25 cellular contexts compared by ENCODE assay signal in genomic region chr15:91001209-91001608, GRCh38. TPM values are rescaled to one million over a fixed set of nuclear protein-coding genes. Genes with fewer than 3 reads are reported as not detected.
DNase-seq lines count a peak whose midpoint lies in the region; ATAC-seq, FAIRE-seq and TF ChIP-seq lines count a peak whose summit lies in the region.
"Had no signal": no experiment of that assay in that cellular context is flagged by ENCODE, and none has a peak within 500 bp of the region (broad histone marks: within the 10 kb centered on the region; RNA-seq: fewer than 3 reads in every experiment).

No MANE protein-coding gene starts in this region.

- H3K9me3 ChIP-seq in HepG2 (ENCODE audit: low read length) (no peaks in the 10 kb centered on the region), right lobe of liver (no peaks in the 10 kb centered on the region), K562 (replicated peaks; ENCODE audit: control insufficient read depth, insufficient read depth, low read depth, low read length) (no peaks in the 10 kb centered on the region), kidney (ENCODE audit: control insufficient read depth in 1 of 2, low read length in 2 of 2) (no peaks in the 10 kb centered on the region)
- H3K9me3 ChIP-seq in CD8-positive, alpha-beta T cell (ENCODE audit: low read length) = no peaks in the 10 kb centered on the region
- H3K9me3 ChIP-seq: BLaER1 treated with 17β-estradiol and CSF1 and Interleukin-3, amounts not matched to agents 10 nM and 100 nM had no signal

- TF ChIP-seq POLR2A in HepG2 (IDR thresholded peaks at IDR 0.05; ENCODE audit: insufficient read depth in 1 of 2, low read depth in 2 of 2, low read length in 2 of 2) (no peak), right lobe of liver (IDR thresholded peaks at IDR 0.05) (no peak), K562 (conservative IDR thresholded peaks at IDR 0.05) (no peak)

- peaks cover 79% of the 10 kb centered on the region for H3K36me3 Mint-ChIP-seq in CD8-positive, alpha-beta T cell

- H3K9me3 Mint-ChIP-seq in CD8-positive, alpha-beta T cell = no peaks in the 10 kb centered on the region
- H3K9me3 Mint-ChIP-seq: CD4-positive, alpha-beta T cell; CD8-positive, alpha-beta memory T cell had no signal

- H3K9me1 ChIP-seq in K562 (ENCODE audit: control insufficient read depth, insufficient read depth, low read length) = no peaks in the 10 kb centered on the region

- no peak overlapping the region for H3K4me3 ChIP-seq in HepG2 (replicated peaks in 1 of 3; ENCODE audit: insufficient read depth in 1 of 3, low read depth in 2 of 3, low read length in 3 of 3)
- H3K4me3 ChIP-seq in right lobe of liver = no peak overlapping the region
- no peak overlapping the region for H3K4me3 ChIP-seq in CD8-positive, alpha-beta T cell (ENCODE audit: low read depth, low read length)
- H3K4me3 ChIP-seq in K562 = no peak overlapping the region
- no peak overlapping the region for H3K4me3 ChIP-seq in kidney (ENCODE audit: low read length in 2 of 2)
- H3K4me3 ChIP-seq: BLaER1 treated with 17β-estradiol and CSF1 and Interleukin-3, amounts not matched to agents 10 nM and 100 nM; GM12878 had no signal

- H3K4me1 ChIP-seq in HepG2 (ENCODE audit: insufficient read depth, low read length) (no peaks in the 10 kb centered on the region), right lobe of liver (no peaks in the 10 kb centered on the region), K562 (replicated peaks in 1 of 2; ENCODE audit: control insufficient read depth in 2 of 2, insufficient read depth in 2 of 2, low read length in 2 of 2) (peaks cover 9 to 12% of the 10 kb centered on the region in 2 experiments; a peak in 4 of 5 replicates), kidney (ENCODE audit: control insufficient read depth in 1 of 2, insufficient read depth in 1 of 2, low read depth in 1 of 2, low read length in 2 of 2) (no peaks in the 10 kb centered on the region)
- H3K4me1 ChIP-seq in CD8-positive, alpha-beta T cell (ENCODE audit: insufficient read depth, low read length) = no peaks in the 10 kb centered on the region
- H3K4me1 ChIP-seq: BLaER1 treated with 17β-estradiol and CSF1 and Interleukin-3, amounts not matched to agents 10 nM and 100 nM had no signal

- H3K27ac Mint-ChIP-seq in CD8-positive, alpha-beta T cell = peak overlapping the region; percentile 13
- H3K27ac Mint-ChIP-seq: B cell; CD4-positive, alpha-beta T cell had no signal

- CTCF ChIA-PET in HepG2 (lab: Yijun Ruan, JAX; ENCODE audit: low intra/inter-chr PET ratio, low total read pairs) = no interaction called here
- CTCF ChIA-PET in CD8-positive, alpha-beta T cell (lab: Charles Lee) = no interaction called here
- CTCF ChIA-PET in K562 (lab: Yijun Ruan, JAX; ENCODE audit: low intra/inter-chr PET ratio) = no interaction called here

- H3K79me2 ChIP-seq in HepG2 (ENCODE audit: insufficient read depth, low read length) (no peaks in the 10 kb centered on the region), K562 (ENCODE audit: control insufficient read depth, insufficient read depth, low read length) (peaks cover 2% of the 10 kb centered on the region; the same call in 1 of the 3 replicates)

- no TSS peak for BruUV-seq in HepG2 (replicated peaks; lab: Mats Ljungman, UMichigan)
- no TSS peak for BruUV-seq in K562 (replicated peaks; lab: Mats Ljungman, UMichigan)

- H3K9ac ChIP-seq in HepG2 (ENCODE audit: insufficient read depth, low read depth, low read length) (no peak overlapping the region), K562 (ENCODE audit: insufficient read depth in 1 of 2, low read depth in 2 of 2, low read length in 2 of 2) (no peak overlapping the region), kidney (ENCODE audit: low read length in 2 of 2) (no peak overlapping the region)
- H3K9ac ChIP-seq: BLaER1 treated with 17β-estradiol and CSF1 and Interleukin-3, amounts not matched to agents 10 nM and 100 nM had no signal

- H3K27ac ChIP-seq in HepG2 (ENCODE audit: extremely low read length, insufficient read depth, low read length) (no peak overlapping the region), right lobe of liver (no peak overlapping the region), K562 (ENCODE audit: extremely low read depth, low read depth, low read length) (no peak overlapping the region), kidney (ENCODE audit: low read depth in 2 of 2, low read length in 2 of 2) (no peak overlapping the region)
- no peak overlapping the region for H3K27ac ChIP-seq in CD8-positive, alpha-beta T cell (ENCODE audit: low read depth, low read length)
- H3K27ac ChIP-seq: BLaER1 treated with 17β-estradiol and CSF1 and Interleukin-3, amounts not matched to agents 10 nM and 100 nM; C4-2B had no signal

- H3K27me3 ChIP-seq in HepG2 (ENCODE audit: control insufficient read depth in 1 of 2, insufficient read depth in 2 of 2, low read length in 2 of 2) (no peaks in the 10 kb centered on the region; a peak in 1 of 5 replicates), right lobe of liver (no peaks in the 10 kb centered on the region), K562 (ENCODE audit: control insufficient read depth in 2 of 2, insufficient read depth in 2 of 2, low read length in 2 of 2) (no peaks in the 10 kb centered on the region)
- no peaks in the 10 kb centered on the region for H3K27me3 ChIP-seq in CD8-positive, alpha-beta T cell (ENCODE audit: insufficient read depth, low read length)
- H3K27me3 ChIP-seq: BLaER1 treated with 17β-estradiol and CSF1 and Interleukin-3, amounts not matched to agents 10 nM and 100 nM had no signal

- TF ChIP-seq CTCF in HepG2 (CRISPR knock-in tag; IDR thresholded peaks at IDR 0.05) (no peak), right lobe of liver (IDR thresholded peaks at IDR 0.05) (no peak), K562 (IDR thresholded peaks at IDR 0.05 in 2 of 3, conservative IDR thresholded peaks at IDR 0.05 in 1 of 3; ENCODE audit: insufficient read depth in 2 of 3, low read depth in 1 of 3, low read length in 3 of 3) (no peak), kidney (IDR thresholded peaks at IDR 0.05; ENCODE audit: borderline replicate concordance, extremely low read depth, insufficient read depth) (no peak)
- no peak for TF ChIP-seq CTCF in CD8-positive, alpha-beta T cell (IDR thresholded peaks at IDR 0.05)

- no peak for TF ChIP-seq EP300 in HepG2 (IDR thresholded peaks at IDR 0.05; ENCODE audit: low read depth in 2 of 2, low read length in 2 of 2)
- no peak for TF ChIP-seq EP300 in HepG2 (CRISPR knock-in tag; IDR thresholded peaks at IDR 0.05; ENCODE audit: borderline replicate concordance)
- TF ChIP-seq EP300 in K562 (IDR thresholded peaks at IDR 0.05; ENCODE audit: low read length) = no peak

- peaks cover 18 to 50% of the 10 kb centered on the region in 2 experiments; a peak in 4 of 5 replicates for H3K36me3 ChIP-seq in HepG2 (replicated peaks in 1 of 2; ENCODE audit: control insufficient read depth in 1 of 2, insufficient read depth in 2 of 2, low read length in 2 of 2)
- H3K36me3 ChIP-seq in right lobe of liver = peaks cover 0 to 66% (median 18%) of the 10 kb centered on the region in 4 donors
- peaks cover 32% of the 10 kb centered on the region for H3K36me3 ChIP-seq in CD8-positive, alpha-beta T cell (ENCODE audit: insufficient read depth, low read length)
- peaks cover 76% of the 10 kb centered on the region for H3K36me3 ChIP-seq in K562 (ENCODE audit: control insufficient read depth, insufficient read depth, low read length)
- peaks cover 27 to 31% of the 10 kb centered on the region in 2 donors for H3K36me3 ChIP-seq in kidney (ENCODE audit: control insufficient read depth in 1 of 2, insufficient read depth in 2 of 2, low read length in 2 of 2)

- ATAC-seq in HepG2 (no peak), right lobe of liver (no peak), K562 (no peak), GM21825 (IDR thresholded peaks at IDR 0.05; ENCODE audit: unreplicated experiment) (no peak)
- no peak for ATAC-seq in CD8-positive, alpha-beta T cell
- ATAC-seq: GM12878 had no signal

- TF ChIP-seq RAD21 in HepG2 (CRISPR knock-in tag; IDR thresholded peaks at IDR 0.05) (no peak), K562 (CRISPR knock-in tag; conservative IDR thresholded peaks at IDR 0.05 in 1 of 2, IDR thresholded peaks at IDR 0.05 in 1 of 2) (no peak)

- H3K4me2 ChIP-seq in HepG2 (ENCODE audit: low read depth, low read length) (no peak overlapping the region), K562 (ENCODE audit: insufficient read depth, low read length) (no peak overlapping the region)
- H3K4me2 ChIP-seq: BLaER1 treated with 17β-estradiol and CSF1 and Interleukin-3, amounts not matched to agents 10 nM and 100 nM had no signal

- peaks cover 1% of the 10 kb centered on the region for H3K4me1 Mint-ChIP-seq in CD8-positive, alpha-beta T cell (ENCODE audit: low read depth)
- H3K4me1 Mint-ChIP-seq: B cell had no signal

- WGBS in HepG2 (ENCODE audit: low lambda C conversion rate) = 98% methylated on average over 3 of the region's 3 CpGs
- 100% methylated on average over 1 of the region's 3 CpGs for WGBS in right lobe of liver (ENCODE audit: insufficient coverage, low coverage, low lambda C conversion rate, missing lambda C conversion rate)
- 53% methylated on average over 3 of the region's 3 CpGs for WGBS in K562 (ENCODE audit: insufficient coverage, low coverage, missing lambda C conversion rate)

- in situ Hi-C loops in HepG2 (cut with HindIII; ENCODE audit: extremely low pct_ligation_motif_present, low pct_unique_long_range_greater_than_20kb) (no loop called here), K562 (cut with MboI) (no loop called here)

- H4K20me1 ChIP-seq in HepG2 (ENCODE audit: insufficient read depth, low read length) (no peaks in the 10 kb centered on the region), K562 (replicated peaks; ENCODE audit: control insufficient read depth, insufficient read depth, low read length) (0 out of 2 replicates have a peak, but pooled peaks cover under 1% of the 10 kb centered on the region)

- H3K27me3 Mint-ChIP-seq in CD8-positive, alpha-beta T cell (ENCODE audit: low read depth) = no peaks in the 10 kb centered on the region
- H3K27me3 Mint-ChIP-seq: B cell; CD4-positive, alpha-beta T cell; CD8-positive, alpha-beta memory T cell had no signal

- DNase-seq in HepG2 (ENCODE audit: low spot score) (no peak), right lobe of liver (no peak), K562 (ENCODE audit: extremely low read depth in 1 of 4, low spot score in 3 of 4) (no peak), kidney (no peak)
- no peak for DNase-seq in CD8-positive, alpha-beta T cell
- DNase-seq: 8988T; AML-193; CD4-positive, alpha-beta T cell; CD8-positive, alpha-beta memory T cell; COR-L47; DMS 273 treated with DMSO at 0.1 percent for 48 hours; DMS153; DMS53; DMS79; DND-41; EL; GDM1 had no signal

- POLR2A ChIA-PET in HepG2 (lab: Yijun Ruan, JAX) = no interaction called here
- POLR2A ChIA-PET in CD8-positive, alpha-beta T cell (lab: Charles Lee) = no interaction called here
- POLR2A ChIA-PET in K562 (lab: Yijun Ruan, JAX) = interaction anchor here (1.3 to 1.6 kb wide), 2 partner anchors 18 to 22 kb away, joined by 3 to 4 read pairs; no protein-coding TSS in a partner anchor

- intact Hi-C loops in HepG2 (cut with micrococcal nuclease; ENCODE audit: unreplicated experiment) (no loop called here), right lobe of liver (cut with DNase I) (no loop called here), K562 (cut with micrococcal nuclease) (no loop called here), kidney (cut with DNase I) (no loop called here)
- intact Hi-C loops in CD8-positive, alpha-beta T cell (cut with DNase I, micrococcal nuclease) = no loop called here

- H2AFZ ChIP-seq in HepG2 (ENCODE audit: low read length) = no peak overlapping the region
- H2AFZ ChIP-seq in K562 (ENCODE audit: low read depth, low read length) = no peak overlapping the region

- H3K4me3 Mint-ChIP-seq in CD8-positive, alpha-beta T cell = no peak overlapping the region
- H3K4me3 Mint-ChIP-seq: B cell; CD4-positive, alpha-beta T cell; CD8-positive, alpha-beta memory T cell had no signal

- no peak for FAIRE-seq in HepG2 (lab: Jason Lieb, UNC)
- no peak for FAIRE-seq in K562 (lab: Jason Lieb, UNC)
- FAIRE-seq in kidney (lab: Jason Lieb, UNC) = no peak
- FAIRE-seq: A204.1, GM12878, GM12892, GM18507 had no signal

RNA-seq across cellular contexts. Expression of gene PRC1, which starts 6.9 kb away (rescaled TPM):
- total RNA-seq in HepG2 (2016; rRNA removed; fragmentation: Illumina TruSeq; extraction: Trizol) = 162 and 214 TPM in 2 replicates
- total RNA-seq in HepG2 (2016; cell fraction: cytosol; rRNA removed; fragmentation: Illumina TruSeq; extraction: Trizol; ENCODE audit: low read depth) = 34.9 and 40.5 TPM in 2 replicates
- 154 and 213 TPM in 2 replicates for total RNA-seq in HepG2 (2016; cell fraction: insoluble cytoplasmic fraction; rRNA removed; fragmentation: Illumina TruSeq; extraction: Trizol)
- total RNA-seq in HepG2 (2016; cell fraction: membrane; rRNA removed; fragmentation: Illumina TruSeq; extraction: Trizol) = 43.7 and 44.0 TPM in 2 replicates
- 138 and 141 TPM in 2 replicates for total RNA-seq in HepG2 (2016; cell fraction: nucleus; rRNA removed; fragmentation: Illumina TruSeq; extraction: Trizol)
- 85.1 and 137 TPM in 2 replicates for polyA plus RNA-seq in HepG2 (2011; rRNA removed)
- 79.0 and 105 TPM in 2 replicates for polyA plus RNA-seq in HepG2 (2011; cell fraction: cytosol; rRNA removed)
- polyA plus RNA-seq in HepG2 (2011; cell fraction: nucleus; rRNA removed) = 141 and 237 TPM in 2 replicates
- 46.3 and 69.1 TPM in 2 replicates for polyA plus RNA-seq in HepG2 (2012)
- polyA plus RNA-seq in HepG2 (2016; cell fraction: cytosol; fragmentation: Illumina TruSeq; extraction: Trizol; ENCODE audit: low read depth) = 7.9 and 8.3 TPM in 2 replicates
- 161 and 179 TPM in 2 replicates for polyA plus RNA-seq in HepG2 (2016; cell fraction: insoluble cytoplasmic fraction; fragmentation: Illumina TruSeq; extraction: Trizol; ENCODE audit: low read depth)
- 21.4 and 24.5 TPM in 2 replicates for polyA plus RNA-seq in HepG2 (2016; cell fraction: membrane; fragmentation: Illumina TruSeq; extraction: Trizol; ENCODE audit: low read depth)
- 138 and 146 TPM in 2 replicates for polyA plus RNA-seq in HepG2 (2016; cell fraction: nucleus; fragmentation: Illumina TruSeq; extraction: Trizol; ENCODE audit: insufficient read depth, low read depth)
- polyA minus RNA-seq in HepG2 (2011; rRNA and poly(A)+ RNA removed; ENCODE audit: low replicate concordance) = 266 and 946 TPM in 2 replicates
- polyA minus RNA-seq in HepG2 (2011; cell fraction: cytosol; rRNA and poly(A)+ RNA removed) = 56.3 and 76.3 TPM in 2 replicates
- polyA minus RNA-seq in HepG2 (2011; cell fraction: nucleus; rRNA and poly(A)+ RNA removed) = 88.1 and 114 TPM in 2 replicates
- 1 to 10 TPM; 1.2 to 8.8 (median 4.3) TPM for total RNA-seq in right lobe of liver
- total RNA-seq in CD8-positive, alpha-beta T cell = 10 to 100 TPM; 24.6 to 31.3 TPM
- 402 and 749 TPM in 2 replicates for total RNA-seq in K562 (2011; cell fraction: chromatin; rRNA removed; ENCODE audit: low replicate concordance)
- 233 and 300 TPM in 2 replicates for total RNA-seq in K562 (2011; cell fraction: nucleolus; rRNA removed)
- 292 and 338 TPM in 2 replicates for total RNA-seq in K562 (2011; cell fraction: nucleoplasm; rRNA removed)
- 226 and 263 TPM in 2 replicates for total RNA-seq in K562 (2014; rRNA removed)
- total RNA-seq in K562 (2014; rRNA removed; fragmentation: Illumina TruSeq; extraction: Trizol) = 201 and 210 TPM in 2 replicates
- 223 and 228 TPM in 2 replicates for total RNA-seq in K562 (2015; rRNA removed; fragmentation: Illumina TruSeq; extraction: Trizol)
- 150 and 181 TPM in 2 replicates for total RNA-seq in K562 (2021)
- 391 and 460 TPM in 2 replicates for polyA plus RNA-seq in K562 (2011; rRNA removed)
- polyA plus RNA-seq in K562 (2011; cell fraction: cytosol; rRNA removed) = 329 and 446 TPM in 2 replicates
- polyA plus RNA-seq in K562 (2011; cell fraction: nucleus; rRNA removed) = 1,023 and 1,561 TPM in 2 replicates
- 176 and 186 TPM in 2 replicates for polyA plus RNA-seq in K562 (2012)
- 248 and 284 TPM in 2 replicates for polyA plus RNA-seq in K562 (2014; fragmentation: Illumina TruSeq; extraction: Trizol)
- 100 to 1,000 TPM; 156 to 240 TPM for polyA plus RNA-seq in K562 (2014; fragmentation: Nextera tagmentation; extraction: Ambion mirVana)
- polyA plus RNA-seq in K562 (2014; rRNA removed) = 256 and 264 TPM in 2 replicates
- 342 and 344 TPM in 2 replicates for polyA minus RNA-seq in K562 (2011; rRNA and poly(A)+ RNA removed)
- polyA minus RNA-seq in K562 (2011; cell fraction: cytosol; rRNA and poly(A)+ RNA removed) = 145 and 166 TPM in 2 replicates
- polyA minus RNA-seq in K562 (2011; cell fraction: nucleus; rRNA and poly(A)+ RNA removed) = 175 and 402 TPM in 2 replicates
- total RNA-seq in kidney = 6.6 TPM
- 3.4 TPM for polyA plus RNA-seq in kidney (ENCODE audit: insufficient read depth, low read depth, low replicate concordance)

RNA-seq across cellular contexts. Expression of gene VPS33B, which starts 21.2 kb away (rescaled TPM):
- total RNA-seq in HepG2 (2016; rRNA removed; fragmentation: Illumina TruSeq; extraction: Trizol) (14.7 and 16.5 TPM in 2 replicates), right lobe of liver (1 to 10 TPM; 4.2 to 7.3 (median 6.5) TPM), K562 (2014; rRNA removed) (9.4 and 10.2 TPM in 2 replicates), K562 (2014; rRNA removed; fragmentation: Illumina TruSeq; extraction: Trizol) (14.3 and 14.8 TPM in 2 replicates), K562 (2015; rRNA removed; fragmentation: Illumina TruSeq; extraction: Trizol) (13.0 and 13.5 TPM in 2 replicates), K562 (2021) (19.6 and 19.9 TPM in 2 replicates), kidney (15.5 TPM)
- 3.4 and 4.8 TPM in 2 replicates for total RNA-seq in HepG2 (2016; cell fraction: cytosol; rRNA removed; fragmentation: Illumina TruSeq; extraction: Trizol; ENCODE audit: low read depth)
- 12.1 and 16.4 TPM in 2 replicates for total RNA-seq in HepG2 (2016; cell fraction: insoluble cytoplasmic fraction; rRNA removed; fragmentation: Illumina TruSeq; extraction: Trizol)
- total RNA-seq in HepG2 (2016; cell fraction: membrane; rRNA removed; fragmentation: Illumina TruSeq; extraction: Trizol) = 5.4 and 6.5 TPM in 2 replicates
- total RNA-seq in HepG2 (2016; cell fraction: nucleus; rRNA removed; fragmentation: Illumina TruSeq; extraction: Trizol) = 16.0 and 19.0 TPM in 2 replicates
- polyA plus RNA-seq in HepG2 (2011; rRNA removed) (13.9 and 15.8 TPM in 2 replicates), K562 (2011; rRNA removed) (25.5 and 28.0 TPM in 2 replicates), K562 (2014; fragmentation: Illumina TruSeq; extraction: Trizol) (12.4 and 16.3 TPM in 2 replicates), K562 (2014; fragmentation: Nextera tagmentation; extraction: Ambion mirVana) (10 to 100 TPM in 1 of 2 experiments, 1 to 10 TPM in 1; 9.8 to 10.7 TPM), K562 (2014; rRNA removed) (12.7 and 15.1 TPM in 2 replicates), kidney (ENCODE audit: insufficient read depth, low read depth, low replicate concordance) (18.5 TPM)
- 8.6 and 9.1 TPM in 2 replicates for polyA plus RNA-seq in HepG2 (2011; cell fraction: cytosol; rRNA removed)
- polyA plus RNA-seq in HepG2 (2011; cell fraction: nucleus; rRNA removed) = 28.2 and 31.1 TPM in 2 replicates
- 11.3 and 11.4 TPM in 2 replicates for polyA plus RNA-seq in HepG2 (2012)
- polyA plus RNA-seq in HepG2 (2016; cell fraction: cytosol; fragmentation: Illumina TruSeq; extraction: Trizol; ENCODE audit: low read depth) = 2.7 and 2.8 TPM in 2 replicates
- polyA plus RNA-seq in HepG2 (2016; cell fraction: insoluble cytoplasmic fraction; fragmentation: Illumina TruSeq; extraction: Trizol; ENCODE audit: low read depth) = 10.7 and 15.3 TPM in 2 replicates
- 5.2 and 5.4 TPM in 2 replicates for polyA plus RNA-seq in HepG2 (2016; cell fraction: membrane; fragmentation: Illumina TruSeq; extraction: Trizol; ENCODE audit: low read depth)
- polyA plus RNA-seq in HepG2 (2016; cell fraction: nucleus; fragmentation: Illumina TruSeq; extraction: Trizol; ENCODE audit: insufficient read depth, low read depth) = 23.6 and 33.7 TPM in 2 replicates
- 11.9 and 12.6 TPM in 2 replicates for polyA minus RNA-seq in HepG2 (2011; rRNA and poly(A)+ RNA removed; ENCODE audit: low replicate concordance)
- 5.0 and 8.8 TPM in 2 replicates for polyA minus RNA-seq in HepG2 (2011; cell fraction: cytosol; rRNA and poly(A)+ RNA removed)
- polyA minus RNA-seq in HepG2 (2011; cell fraction: nucleus; rRNA and poly(A)+ RNA removed) = 13.9 and 15.2 TPM in 2 replicates
- 10 to 100 TPM; 30.1 to 33.0 TPM for total RNA-seq in CD8-positive, alpha-beta T cell
- total RNA-seq in K562 (2011; cell fraction: chromatin; rRNA removed; ENCODE audit: low replicate concordance) = 35.4 and 57.8 TPM in 2 replicates
- 34.5 and 42.0 TPM in 2 replicates for total RNA-seq in K562 (2011; cell fraction: nucleolus; rRNA removed)
- 28.3 and 30.4 TPM in 2 replicates for total RNA-seq in K562 (2011; cell fraction: nucleoplasm; rRNA removed)
- 12.5 and 12.9 TPM in 2 replicates for polyA plus RNA-seq in K562 (2011; cell fraction: cytosol; rRNA removed)
- 34.8 and 45.4 TPM in 2 replicates for polyA plus RNA-seq in K562 (2011; cell fraction: nucleus; rRNA removed)
- 22.2 and 32.7 TPM in 2 replicates for polyA plus RNA-seq in K562 (2012)
- 13.7 and 22.8 TPM in 2 replicates for polyA minus RNA-seq in K562 (2011; rRNA and poly(A)+ RNA removed)
- 4.2 and 20.6 TPM in 2 replicates for polyA minus RNA-seq in K562 (2011; cell fraction: cytosol; rRNA and poly(A)+ RNA removed)
- 7.9 and 12.8 TPM in 2 replicates for polyA minus RNA-seq in K562 (2011; cell fraction: nucleus; rRNA and poly(A)+ RNA removed)

RNA-seq across cellular contexts. Expression of gene RCCD1, which starts 46.5 kb away (rescaled TPM):
- total RNA-seq in HepG2 (2016; rRNA removed; fragmentation: Illumina TruSeq; extraction: Trizol) (10.0 and 15.1 TPM in 2 replicates), right lobe of liver (1 to 10 TPM; 4.8 to 7.9 (median 6.6) TPM), K562 (2014; rRNA removed) (38.1 and 41.2 TPM in 2 replicates), K562 (2014; rRNA removed; fragmentation: Illumina TruSeq; extraction: Trizol) (17.0 and 18.0 TPM in 2 replicates), K562 (2015; rRNA removed; fragmentation: Illumina TruSeq; extraction: Trizol) (16.7 and 23.7 TPM in 2 replicates), K562 (2021) (44.0 and 45.9 TPM in 2 replicates), kidney (11.6 TPM)
- 6.0 TPM in 2 replicates for total RNA-seq in HepG2 (2016; cell fraction: cytosol; rRNA removed; fragmentation: Illumina TruSeq; extraction: Trizol; ENCODE audit: low read depth)
- 9.7 and 17.0 TPM in 2 replicates for total RNA-seq in HepG2 (2016; cell fraction: insoluble cytoplasmic fraction; rRNA removed; fragmentation: Illumina TruSeq; extraction: Trizol)
- total RNA-seq in HepG2 (2016; cell fraction: membrane; rRNA removed; fragmentation: Illumina TruSeq; extraction: Trizol) = 7.6 and 8.9 TPM in 2 replicates
- total RNA-seq in HepG2 (2016; cell fraction: nucleus; rRNA removed; fragmentation: Illumina TruSeq; extraction: Trizol) = 9.4 and 11.4 TPM in 2 replicates
- polyA plus RNA-seq in HepG2 (2011; rRNA removed) (12.9 and 14.1 TPM in 2 replicates), K562 (2011; rRNA removed) (28.5 and 39.6 TPM in 2 replicates), K562 (2014; fragmentation: Illumina TruSeq; extraction: Trizol) (22.3 and 24.7 TPM in 2 replicates), K562 (2014; fragmentation: Nextera tagmentation; extraction: Ambion mirVana) (10 to 100 TPM; 11.1 to 12.2 TPM), K562 (2014; rRNA removed) (45.2 and 51.4 TPM in 2 replicates), kidney (ENCODE audit: insufficient read depth, low read depth, low replicate concordance) (11.6 TPM)
- 6.2 and 8.5 TPM in 2 replicates for polyA plus RNA-seq in HepG2 (2011; cell fraction: cytosol; rRNA removed)
- polyA plus RNA-seq in HepG2 (2011; cell fraction: nucleus; rRNA removed) = 61.8 and 71.8 TPM in 2 replicates
- 14.2 and 14.4 TPM in 2 replicates for polyA plus RNA-seq in HepG2 (2012)
- polyA plus RNA-seq in HepG2 (2016; cell fraction: cytosol; fragmentation: Illumina TruSeq; extraction: Trizol; ENCODE audit: low read depth) = 2.2 and 3.1 TPM in 2 replicates
- polyA plus RNA-seq in HepG2 (2016; cell fraction: insoluble cytoplasmic fraction; fragmentation: Illumina TruSeq; extraction: Trizol; ENCODE audit: low read depth) = 11.9 and 21.8 TPM in 2 replicates
- 5.0 and 5.7 TPM in 2 replicates for polyA plus RNA-seq in HepG2 (2016; cell fraction: membrane; fragmentation: Illumina TruSeq; extraction: Trizol; ENCODE audit: low read depth)
- polyA plus RNA-seq in HepG2 (2016; cell fraction: nucleus; fragmentation: Illumina TruSeq; extraction: Trizol; ENCODE audit: insufficient read depth, low read depth) = 25.8 and 26.4 TPM in 2 replicates
- 5.9 and 24.5 TPM in 2 replicates for polyA minus RNA-seq in HepG2 (2011; rRNA and poly(A)+ RNA removed; ENCODE audit: low replicate concordance)
- polyA minus RNA-seq in HepG2 (2011; cell fraction: cytosol; rRNA and poly(A)+ RNA removed) = 3.3 and 3.4 TPM in 2 replicates
- polyA minus RNA-seq in HepG2 (2011; cell fraction: nucleus; rRNA and poly(A)+ RNA removed) = 11.7 and 13.4 TPM in 2 replicates
- 1 to 10 TPM; 3.9 to 4.1 TPM for total RNA-seq in CD8-positive, alpha-beta T cell
- total RNA-seq in K562 (2011; cell fraction: chromatin; rRNA removed; ENCODE audit: low replicate concordance) = 100 and 115 TPM in 2 replicates
- total RNA-seq in K562 (2011; cell fraction: nucleolus; rRNA removed) = 74.7 and 75.5 TPM in 2 replicates
- 86.9 and 97.7 TPM in 2 replicates for total RNA-seq in K562 (2011; cell fraction: nucleoplasm; rRNA removed)
- polyA plus RNA-seq in K562 (2011; cell fraction: cytosol; rRNA removed) = 17.6 and 22.6 TPM in 2 replicates
- 232 and 244 TPM in 2 replicates for polyA plus RNA-seq in K562 (2011; cell fraction: nucleus; rRNA removed)
- polyA plus RNA-seq in K562 (2012) = 41.3 and 51.9 TPM in 2 replicates
- polyA minus RNA-seq in K562 (2011; rRNA and poly(A)+ RNA removed) = 10.3 and 13.1 TPM in 2 replicates
- 9.4 and 12.6 TPM in 2 replicates for polyA minus RNA-seq in K562 (2011; cell fraction: cytosol; rRNA and poly(A)+ RNA removed)
- polyA minus RNA-seq in K562 (2011; cell fraction: nucleus; rRNA and poly(A)+ RNA removed) = 25.3 and 29.9 TPM in 2 replicates

Comparison
In these comparisons a context has a peak if more than half of its experiments do, and no peak if none do; other contexts are left out.
1. Of the 241 proteins assayed by ChIP-seq in both HepG2 and K562: peak only in HepG2: MAFK; only in K562: none; in both: MAFF; in neither: 239.